ENCODE assay signal across 1 cellular context in the genomic region with DNA sequence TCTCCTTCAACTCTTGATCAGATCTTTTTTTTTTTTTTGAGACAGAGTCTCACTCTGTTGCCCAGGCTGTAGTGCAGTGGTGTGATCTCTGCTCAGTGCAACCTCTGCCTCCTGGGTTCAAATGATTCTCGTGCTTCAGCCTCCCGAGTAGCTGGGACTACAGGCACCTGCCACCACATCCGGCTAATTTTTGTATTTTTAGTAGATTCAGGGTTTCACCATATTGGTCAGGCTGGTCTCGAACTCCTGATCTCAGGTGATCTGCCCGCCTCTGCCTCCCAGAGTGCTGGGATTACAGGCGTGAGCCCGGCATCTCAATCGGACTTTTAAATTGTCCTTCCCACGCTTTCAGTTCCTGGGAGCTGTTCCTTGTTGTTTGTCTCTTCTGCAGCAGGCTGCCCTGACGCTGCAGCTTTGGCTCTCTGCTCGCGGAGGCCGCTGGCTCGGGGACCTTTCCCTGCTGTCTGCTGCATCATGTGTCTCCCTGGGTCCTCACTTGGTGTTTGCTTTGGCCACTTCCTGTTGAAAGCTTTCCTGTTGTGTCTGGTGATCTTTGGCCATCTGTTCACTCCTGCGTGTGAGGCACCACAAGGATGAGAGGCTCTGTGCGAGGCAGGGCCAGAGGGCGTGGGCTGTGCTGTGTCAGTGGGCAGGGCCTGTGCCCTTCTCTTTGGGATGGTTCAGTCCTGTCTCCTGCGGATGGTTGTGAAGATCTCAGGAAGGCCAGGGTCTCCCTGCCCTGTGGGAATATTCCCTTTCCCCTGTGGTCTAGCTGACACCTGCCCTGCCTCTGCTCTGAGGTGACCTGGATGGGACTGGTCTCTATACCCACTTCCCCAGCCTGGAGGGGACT.
A peak's percentile ranks its signal among the peaks of the same experiment; 100 is the strongest.
TF ChIP-seq lines count a peak whose summit lies in the region.

No MANE protein-coding gene starts in this region.

TF ChIP-seq in HepG2, 621 proteins besides CTCF, POLR2A, EP300 and RAD21 (continued from another document and continues in another):
- TF ChIP-seq EHMT2 (IDR thresholded peaks at IDR 0.05; ENCODE audit: borderline replicate concordance, low read depth, low read length) (no peak), ZC3H13 (CRISPR knock-in tag; IDR thresholded peaks at IDR 0.05) (peak; percentile 92; the same call in 1 of the 2 replicates), ZBTB38 (CRISPR knock-in tag; IDR thresholded peaks at IDR 0.05) (peak; percentile 88), ZNF354B (CRISPR knock-in tag; IDR thresholded peaks at IDR 0.05) (no peak), HINFP (CRISPR knock-in tag; IDR thresholded peaks at IDR 0.05; ENCODE audit: low read depth) (no peak), NAIF1 (CRISPR knock-in tag; IDR thresholded peaks at IDR 0.05; ENCODE audit: borderline replicate concordance) (0 out of 2 replicates have a peak, but pooled peaks have one; percentile 34), ZNF331 (CRISPR knock-in tag; IDR thresholded peaks at IDR 0.05) (peak; percentile 92), CHD4 (IDR thresholded peaks at IDR 0.05; ENCODE audit: borderline replicate concordance, low read length) (peak; percentile 67; the same call in 1 of the 2 replicates), SMAD3 (CRISPR knock-in tag; IDR thresholded peaks at IDR 0.05) (peak; percentile 79), CBX2 (IDR thresholded peaks at IDR 0.05; ENCODE audit: low read depth, low read length) (no peak), CBX2 (CRISPR knock-in tag; IDR thresholded peaks at IDR 0.05; ENCODE audit: low read depth) (no peak), ZNF143 (CRISPR knock-in tag; IDR thresholded peaks at IDR 0.05) (peak; percentile 69), ZNF34 (CRISPR knock-in tag; IDR thresholded peaks at IDR 0.05; ENCODE audit: borderline replicate concordance) (no peak), SOX5 (CRISPR knock-in tag; IDR thresholded peaks at IDR 0.05; ENCODE audit: borderline replicate concordance) (peak; percentile 96), SAP130 (CRISPR knock-in tag; IDR thresholded peaks at IDR 0.05; ENCODE audit: low read depth) (peak; percentile 98), EED (CRISPR knock-in tag; IDR thresholded peaks at IDR 0.05) (no peak; the same call in 1 of the 2 replicates), TSC22D2 (CRISPR knock-in tag; IDR thresholded peaks at IDR 0.05; ENCODE audit: borderline replicate concordance) (no peak), TAF1 (CRISPR knock-in tag; IDR thresholded peaks at IDR 0.05) (peak; percentile 58; the same call in 1 of the 2 replicates), ZNF24 (IDR thresholded peaks at IDR 0.05) (no peak), ZNF891 (CRISPR knock-in tag; IDR thresholded peaks at IDR 0.05) (peak; percentile 94; the same call in 1 of the 2 replicates), CREM (IDR thresholded peaks at IDR 0.05) (peak; percentile 70), CREM (CRISPR knock-in tag; IDR thresholded peaks at IDR 0.05) (no peak), SRF (IDR thresholded peaks at IDR 0.05; ENCODE audit: low read depth, low read length) (no peak), FOXK2 (IDR thresholded peaks at IDR 0.05) (peak; percentile 94), ZMYM3 (CRISPR knock-in tag; IDR thresholded peaks at IDR 0.05) (peak; percentile 90), ATRX (CRISPR knock-in tag; IDR thresholded peaks at IDR 0.05; ENCODE audit: borderline replicate concordance) (no peak), ZNF883 (CRISPR knock-in tag; IDR thresholded peaks at IDR 0.05; ENCODE audit: not compliant biosample characterization) (no peak), ZFAT (CRISPR knock-in tag; conservative IDR thresholded peaks at IDR 0.05) (no peak), TAF15 (IDR thresholded peaks at IDR 0.05; ENCODE audit: low read depth, low read length, poor library complexity, severe bottlenecking) (no peak), ZNF383 (CRISPR knock-in tag; IDR thresholded peaks at IDR 0.05; ENCODE audit: borderline replicate concordance) (no peak), NFIC (IDR thresholded peaks at IDR 0.05; ENCODE audit: low read length) (no peak), ETV6 (CRISPR knock-in tag; conservative IDR thresholded peaks at IDR 0.05) (no peak), KDM5B (CRISPR knock-in tag; IDR thresholded peaks at IDR 0.05; ENCODE audit: borderline replicate concordance) (peak; percentile 53; the same call in 1 of the 2 replicates), ASH2L (IDR thresholded peaks at IDR 0.05; ENCODE audit: insufficient read length, low read depth, low read length) (peak; percentile 67), NR1H2 (CRISPR knock-in tag; IDR thresholded peaks at IDR 0.05; ENCODE audit: borderline replicate concordance, low read depth) (no peak), YEATS4 (CRISPR knock-in tag; IDR thresholded peaks at IDR 0.05; ENCODE audit: borderline replicate concordance) (peak; percentile 87; the same call in 1 of the 2 replicates), CC2D1A (CRISPR knock-in tag; IDR thresholded peaks at IDR 0.05) (no peak)
- TF ChIP-seq, protein P1, sequence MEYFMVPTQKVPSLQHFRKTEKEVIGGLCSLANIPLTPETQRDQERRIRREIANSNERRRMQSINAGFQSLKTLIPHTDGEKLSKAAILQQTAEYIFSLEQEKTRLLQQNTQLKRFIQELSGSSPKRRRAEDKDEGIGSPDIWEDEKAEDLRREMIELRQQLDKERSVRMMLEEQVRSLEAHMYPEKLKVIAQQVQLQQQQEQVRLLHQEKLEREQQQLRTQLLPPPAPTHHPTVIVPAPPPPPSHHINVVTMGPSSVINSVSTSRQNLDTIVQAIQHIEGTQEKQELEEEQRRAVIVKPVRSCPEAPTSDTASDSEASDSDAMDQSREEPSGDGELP (IDR thresholded peaks at IDR 0.05; ENCODE audit: borderline replicate concordance, low read depth): peak; percentile 87; the same call in 1 of the 2 replicates
- TF ChIP-seq, protein P2, sequence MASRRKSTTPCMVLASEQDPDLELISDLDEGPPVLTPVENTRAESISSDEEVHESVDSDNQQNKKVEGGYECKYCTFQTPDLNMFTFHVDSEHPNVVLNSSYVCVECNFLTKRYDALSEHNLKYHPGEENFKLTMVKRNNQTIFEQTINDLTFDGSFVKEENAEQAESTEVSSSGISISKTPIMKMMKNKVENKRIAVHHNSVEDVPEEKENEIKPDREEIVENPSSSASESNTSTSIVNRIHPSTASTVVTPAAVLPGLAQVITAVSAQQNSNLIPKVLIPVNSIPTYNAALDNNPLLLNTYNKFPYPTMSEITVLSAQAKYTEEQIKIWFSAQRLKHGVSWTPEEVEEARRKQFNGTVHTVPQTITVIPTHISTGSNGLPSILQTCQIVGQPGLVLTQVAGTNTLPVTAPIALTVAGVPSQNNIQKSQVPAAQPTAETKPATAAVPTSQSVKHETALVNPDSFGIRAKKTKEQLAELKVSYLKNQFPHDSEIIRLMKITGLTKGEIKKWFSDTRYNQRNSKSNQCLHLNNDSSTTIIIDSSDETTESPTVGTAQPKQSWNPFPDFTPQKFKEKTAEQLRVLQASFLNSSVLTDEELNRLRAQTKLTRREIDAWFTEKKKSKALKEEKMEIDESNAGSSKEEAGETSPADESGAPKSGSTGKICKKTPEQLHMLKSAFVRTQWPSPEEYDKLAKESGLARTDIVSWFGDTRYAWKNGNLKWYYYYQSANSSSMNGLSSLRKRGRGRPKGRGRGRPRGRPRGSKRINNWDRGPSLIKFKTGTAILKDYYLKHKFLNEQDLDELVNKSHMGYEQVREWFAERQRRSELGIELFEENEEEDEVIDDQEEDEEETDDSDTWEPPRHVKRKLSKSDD (CRISPR knock-in tag; IDR thresholded peaks at IDR 0.05; ENCODE audit: low read depth): 0 out of 2 replicates have a peak, but pooled peaks have one; percentile 52
- TF ChIP-seq, protein P3, sequence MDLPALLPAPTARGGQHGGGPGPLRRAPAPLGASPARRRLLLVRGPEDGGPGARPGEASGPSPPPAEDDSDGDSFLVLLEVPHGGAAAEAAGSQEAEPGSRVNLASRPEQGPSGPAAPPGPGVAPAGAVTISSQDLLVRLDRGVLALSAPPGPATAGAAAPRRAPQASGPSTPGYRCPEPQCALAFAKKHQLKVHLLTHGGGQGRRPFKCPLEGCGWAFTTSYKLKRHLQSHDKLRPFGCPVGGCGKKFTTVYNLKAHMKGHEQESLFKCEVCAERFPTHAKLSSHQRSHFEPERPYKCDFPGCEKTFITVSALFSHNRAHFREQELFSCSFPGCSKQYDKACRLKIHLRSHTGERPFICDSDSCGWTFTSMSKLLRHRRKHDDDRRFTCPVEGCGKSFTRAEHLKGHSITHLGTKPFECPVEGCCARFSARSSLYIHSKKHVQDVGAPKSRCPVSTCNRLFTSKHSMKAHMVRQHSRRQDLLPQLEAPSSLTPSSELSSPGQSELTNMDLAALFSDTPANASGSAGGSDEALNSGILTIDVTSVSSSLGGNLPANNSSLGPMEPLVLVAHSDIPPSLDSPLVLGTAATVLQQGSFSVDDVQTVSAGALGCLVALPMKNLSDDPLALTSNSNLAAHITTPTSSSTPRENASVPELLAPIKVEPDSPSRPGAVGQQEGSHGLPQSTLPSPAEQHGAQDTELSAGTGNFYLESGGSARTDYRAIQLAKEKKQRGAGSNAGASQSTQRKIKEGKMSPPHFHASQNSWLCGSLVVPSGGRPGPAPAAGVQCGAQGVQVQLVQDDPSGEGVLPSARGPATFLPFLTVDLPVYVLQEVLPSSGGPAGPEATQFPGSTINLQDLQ (CRISPR knock-in tag; IDR thresholded peaks at IDR 0.05): no peak
- TF ChIP-seq, protein P4, sequence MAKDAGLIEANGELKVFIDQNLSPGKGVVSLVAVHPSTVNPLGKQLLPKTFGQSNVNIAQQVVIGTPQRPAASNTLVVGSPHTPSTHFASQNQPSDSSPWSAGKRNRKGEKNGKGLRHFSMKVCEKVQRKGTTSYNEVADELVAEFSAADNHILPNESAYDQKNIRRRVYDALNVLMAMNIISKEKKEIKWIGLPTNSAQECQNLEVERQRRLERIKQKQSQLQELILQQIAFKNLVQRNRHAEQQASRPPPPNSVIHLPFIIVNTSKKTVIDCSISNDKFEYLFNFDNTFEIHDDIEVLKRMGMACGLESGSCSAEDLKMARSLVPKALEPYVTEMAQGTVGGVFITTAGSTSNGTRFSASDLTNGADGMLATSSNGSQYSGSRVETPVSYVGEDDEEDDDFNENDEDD (CRISPR knock-in tag; IDR thresholded peaks at IDR 0.05; ENCODE audit: borderline replicate concordance): peak; percentile 71; the same call in 1 of the 2 replicates
- TF ChIP-seq, protein P5, sequence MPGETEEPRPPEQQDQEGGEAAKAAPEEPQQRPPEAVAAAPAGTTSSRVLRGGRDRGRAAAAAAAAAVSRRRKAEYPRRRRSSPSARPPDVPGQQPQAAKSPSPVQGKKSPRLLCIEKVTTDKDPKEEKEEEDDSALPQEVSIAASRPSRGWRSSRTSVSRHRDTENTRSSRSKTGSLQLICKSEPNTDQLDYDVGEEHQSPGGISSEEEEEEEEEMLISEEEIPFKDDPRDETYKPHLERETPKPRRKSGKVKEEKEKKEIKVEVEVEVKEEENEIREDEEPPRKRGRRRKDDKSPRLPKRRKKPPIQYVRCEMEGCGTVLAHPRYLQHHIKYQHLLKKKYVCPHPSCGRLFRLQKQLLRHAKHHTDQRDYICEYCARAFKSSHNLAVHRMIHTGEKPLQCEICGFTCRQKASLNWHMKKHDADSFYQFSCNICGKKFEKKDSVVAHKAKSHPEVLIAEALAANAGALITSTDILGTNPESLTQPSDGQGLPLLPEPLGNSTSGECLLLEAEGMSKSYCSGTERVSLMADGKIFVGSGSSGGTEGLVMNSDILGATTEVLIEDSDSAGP (CRISPR knock-in tag; IDR thresholded peaks at IDR 0.05; ENCODE audit: borderline replicate concordance): peak; percentile 70
- TF ChIP-seq, protein P6, sequence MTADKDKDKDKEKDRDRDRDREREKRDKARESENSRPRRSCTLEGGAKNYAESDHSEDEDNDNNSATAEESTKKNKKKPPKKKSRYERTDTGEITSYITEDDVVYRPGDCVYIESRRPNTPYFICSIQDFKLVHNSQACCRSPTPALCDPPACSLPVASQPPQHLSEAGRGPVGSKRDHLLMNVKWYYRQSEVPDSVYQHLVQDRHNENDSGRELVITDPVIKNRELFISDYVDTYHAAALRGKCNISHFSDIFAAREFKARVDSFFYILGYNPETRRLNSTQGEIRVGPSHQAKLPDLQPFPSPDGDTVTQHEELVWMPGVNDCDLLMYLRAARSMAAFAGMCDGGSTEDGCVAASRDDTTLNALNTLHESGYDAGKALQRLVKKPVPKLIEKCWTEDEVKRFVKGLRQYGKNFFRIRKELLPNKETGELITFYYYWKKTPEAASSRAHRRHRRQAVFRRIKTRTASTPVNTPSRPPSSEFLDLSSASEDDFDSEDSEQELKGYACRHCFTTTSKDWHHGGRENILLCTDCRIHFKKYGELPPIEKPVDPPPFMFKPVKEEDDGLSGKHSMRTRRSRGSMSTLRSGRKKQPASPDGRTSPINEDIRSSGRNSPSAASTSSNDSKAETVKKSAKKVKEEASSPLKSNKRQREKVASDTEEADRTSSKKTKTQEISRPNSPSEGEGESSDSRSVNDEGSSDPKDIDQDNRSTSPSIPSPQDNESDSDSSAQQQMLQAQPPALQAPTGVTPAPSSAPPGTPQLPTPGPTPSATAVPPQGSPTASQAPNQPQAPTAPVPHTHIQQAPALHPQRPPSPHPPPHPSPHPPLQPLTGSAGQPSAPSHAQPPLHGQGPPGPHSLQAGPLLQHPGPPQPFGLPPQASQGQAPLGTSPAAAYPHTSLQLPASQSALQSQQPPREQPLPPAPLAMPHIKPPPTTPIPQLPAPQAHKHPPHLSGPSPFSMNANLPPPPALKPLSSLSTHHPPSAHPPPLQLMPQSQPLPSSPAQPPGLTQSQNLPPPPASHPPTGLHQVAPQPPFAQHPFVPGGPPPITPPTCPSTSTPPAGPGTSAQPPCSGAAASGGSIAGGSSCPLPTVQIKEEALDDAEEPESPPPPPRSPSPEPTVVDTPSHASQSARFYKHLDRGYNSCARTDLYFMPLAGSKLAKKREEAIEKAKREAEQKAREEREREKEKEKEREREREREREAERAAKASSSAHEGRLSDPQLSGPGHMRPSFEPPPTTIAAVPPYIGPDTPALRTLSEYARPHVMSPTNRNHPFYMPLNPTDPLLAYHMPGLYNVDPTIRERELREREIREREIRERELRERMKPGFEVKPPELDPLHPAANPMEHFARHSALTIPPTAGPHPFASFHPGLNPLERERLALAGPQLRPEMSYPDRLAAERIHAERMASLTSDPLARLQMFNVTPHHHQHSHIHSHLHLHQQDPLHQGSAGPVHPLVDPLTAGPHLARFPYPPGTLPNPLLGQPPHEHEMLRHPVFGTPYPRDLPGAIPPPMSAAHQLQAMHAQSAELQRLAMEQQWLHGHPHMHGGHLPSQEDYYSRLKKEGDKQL (CRISPR knock-in tag; IDR thresholded peaks at IDR 0.05; ENCODE audit: low read depth): peak; percentile 45; the same call in 1 of the 2 replicates
